ENCODE assay signal across 8 cellular contexts in genomic region chr19:16778796-16779411, GRCh38. TPM values are rescaled to one million over a fixed set of nuclear protein-coding genes. Genes with fewer than 3 reads are reported as not detected.
A peak's percentile ranks its signal among the peaks of the same experiment; 100 is the strongest.
DNase-seq lines count a peak whose midpoint lies in the region; ATAC-seq and TF ChIP-seq lines count a peak whose summit lies in the region.

No MANE protein-coding gene starts in this region.

- H3K4me1 ChIP-seq in liver (ENCODE audit: control insufficient read depth in 4 of 4, insufficient read depth in 4 of 4, low read length in 3 of 4) = no peaks in the 10 kb centered on the region

- peak; percentile 64 to 77 for TF ChIP-seq RAD21 in liver (IDR thresholded peaks at IDR 0.05)

- H3K4me3 ChIP-seq in LNCaP clone FGC (ENCODE audit: low read depth, low read length) = no peak overlapping the region
- no peak overlapping the region for H3K4me3 ChIP-seq in cardiac fibroblast (replicated peaks in 1 of 2; ENCODE audit: low read depth in 2 of 2, low read length in 2 of 2)
- H3K4me3 ChIP-seq in liver (ENCODE audit: low read depth in 1 of 3, low read length in 3 of 3) = no peak overlapping the region

- no peaks in the 10 kb centered on the region for H3K27me3 ChIP-seq in liver (ENCODE audit: control insufficient read depth in 4 of 4, insufficient read depth in 4 of 4, low read length in 3 of 4)

- H3K36me3 ChIP-seq in liver (ENCODE audit: control insufficient read depth in 4 of 4, insufficient read depth in 3 of 4, low read depth in 1 of 4, low read length in 3 of 4) = no peaks in the 10 kb centered on the region

- H3K27ac ChIP-seq in liver (ENCODE audit: low read depth in 1 of 2, low read length in 2 of 2) = no peak overlapping the region

- DNase-seq in NCI-H2081 (lab: John Stamatoyannopoulos, UW) (peak; percentile 8 to 13), NCI-H2081 treated with DMSO at 0.1 percent for 48 hours (lab: John Stamatoyannopoulos, UW) (no peak), LNCaP clone FGC (ENCODE audit: low read depth) (peak; percentile 6), T-helper 9 cell (peak; percentile 8), cardiac fibroblast (ENCODE audit: low read depth in 2 of 2) (peak; percentile 65 to 73)
- DNase-seq in stimulated activated naive CD8-positive, alpha-beta T cell treated with anti-CD3 and anti-CD28 coated beads, Interleukin-15, Interleukin-2, amounts not matched to agents 100 U/mL and 50 U/mL, for 24 hours = peak; percentile 54

- no peaks in the 10 kb centered on the region for H3K9me3 ChIP-seq in liver (ENCODE audit: control insufficient read depth in 4 of 4, low read length in 3 of 4)

- peak; percentile 58 for TF ChIP-seq CTCF in LNCaP clone FGC (IDR thresholded peaks at IDR 0.05; ENCODE audit: control insufficient read depth, extremely low read depth, insufficient read depth)
- peak; percentile 77 for TF ChIP-seq CTCF in cardiac fibroblast (IDR thresholded peaks at IDR 0.05; ENCODE audit: low read depth, low read length)
- TF ChIP-seq CTCF in liver (IDR thresholded peaks at IDR 0.05; ENCODE audit: low read depth, low read length, missing input control) = peak; percentile 37

- WGBS in liver = 70% methylated on average over 8 of the region's 8 CpGs

- peak; percentile 69 for ATAC-seq in stimulated activated naive CD8-positive, alpha-beta T cell treated with anti-CD3 and anti-CD28 coated beads, Interleukin-15, Interleukin-2, amounts not matched to agents 100 U/mL and 50 U/mL, for 24 hours
- ATAC-seq in HG03439 (IDR thresholded peaks at IDR 0.05; ENCODE audit: unreplicated experiment) = no peak

- H3K9ac ChIP-seq in liver (ENCODE audit: low read depth in 1 of 2, low read length in 2 of 2) = no peak overlapping the region

TF ChIP-seq in liver, 16 proteins besides CTCF, POLR2A, EP300 and RAD21:
- TF ChIP-seq YY1 (IDR thresholded peaks at IDR 0.05) = no peak
- no peak for TF ChIP-seq NR2F2 (IDR thresholded peaks at IDR 0.05)

RNA-seq across cellular contexts. Expression of gene SIN3B, which starts 50.3 kb away (rescaled TPM):
- total RNA-seq in liver = 10 to 100 TPM; 10.7 to 17.1 TPM
- 1 to 10 TPM; 6.1 to 6.4 TPM for polyA plus RNA-seq in liver

RNA-seq across cellular contexts. Expression of gene NWD1, which starts 59.3 kb away (rescaled TPM):
- total RNA-seq in liver = under 1 TPM in 1 of 2 donors, not detected in 1; under 0.01 TPM
- not detected for polyA plus RNA-seq in liver
